7 cellular contexts compared by ENCODE assay signal in genomic region chr17:81976332-81977210, GRCh38. TPM values are rescaled to one million over a fixed set of nuclear protein-coding genes. Genes with fewer than 3 reads are reported as not detected.
DNase-seq lines count a peak whose midpoint lies in the region; ATAC-seq and TF ChIP-seq lines count a peak whose summit lies in the region.

No MANE protein-coding gene starts in this region.

- H3K27ac Mint-ChIP-seq in T-cell (peak overlapping the region; percentile 95 to 96), mesothelial cell of epicardium (peak overlapping the region; percentile 90)

- CTCF ChIA-PET in T-cell (lab: Charles Lee): no interaction called here

- H3K4me3 ChIP-seq in HUES64 (ENCODE audit: low read length) (peak overlapping the region; percentile 73), subcutaneous abdominal adipose tissue (ENCODE audit: low read depth in 1 of 5, low read length in 5 of 5) (peak overlapping the region; percentile 71 to 81 (median 75))

- no peak for TF ChIP-seq CTCF in mesothelial cell of epicardium (IDR thresholded peaks at IDR 0.05; ENCODE audit: unreplicated experiment)

- peaks cover 6% of the 10 kb centered on the region for H3K36me3 Mint-ChIP-seq in T-cell
- H3K36me3 Mint-ChIP-seq in mesothelial cell of epicardium: peaks cover 5% of the 10 kb centered on the region

- H3K27ac ChIP-seq in HUES64 (ENCODE audit: low read depth, low read length) (peak overlapping the region; percentile 60; the same call in 1 of the 2 replicates), subcutaneous abdominal adipose tissue (ENCODE audit: low read depth, low read length) (peak overlapping the region; percentile 50)

- H3K27me3 Mint-ChIP-seq in T-cell: no peaks in the 10 kb centered on the region
- no peaks in the 10 kb centered on the region for H3K27me3 Mint-ChIP-seq in mesothelial cell of epicardium (ENCODE audit: low read depth)

- H3K9ac ChIP-seq in HUES64 (ENCODE audit: low read depth, low read length) (peak overlapping the region; percentile 88), subcutaneous abdominal adipose tissue (ENCODE audit: low read length in 5 of 5) (peak overlapping the region in 4 of 5 donors; percentile 70 to 82 (median 76))

- DNase-seq in T-cell: peak in 2 of 34 experiments; percentile 6 to 23
- peak; percentile 25 for DNase-seq in dermis blood vessel endothelial cell
- DNase-seq in mesothelial cell of epicardium (ENCODE audit: low spot score in 2 of 2, unreplicated experiment in 2 of 2): no peak

- peaks cover 29 to 41% (median 37%) of the 10 kb centered on the region in 3 donors for H3K4me1 Mint-ChIP-seq in T-cell
- peaks cover 12% of the 10 kb centered on the region for H3K4me1 Mint-ChIP-seq in mesothelial cell of epicardium

- POLR2A ChIA-PET in T-cell (lab: Charles Lee): interaction anchor here (0.5 to 0.6 kb wide), 2 partner anchors 109 to 161 kb away, joined by 3 read pairs; no protein-coding TSS in a partner anchor

- H3K27me3 ChIP-seq in HUES64 (ENCODE audit: insufficient read depth, low read length) (peaks cover 29% of the 10 kb centered on the region), subcutaneous abdominal adipose tissue (ENCODE audit: control insufficient read depth in 5 of 5, insufficient read depth in 4 of 5, low read length in 5 of 5) (peaks cover 0 to 3% (median 0%) of the 10 kb centered on the region in 5 donors)

- H3K4me1 ChIP-seq in HUES64 (ENCODE audit: insufficient read depth, low read length) (no peaks in the 10 kb centered on the region), subcutaneous abdominal adipose tissue (ENCODE audit: control insufficient read depth in 5 of 5, insufficient read depth in 5 of 5, low read length in 5 of 5) (peaks cover 0 to 21% (median 16%) of the 10 kb centered on the region in 5 donors)

- H3K9me3 ChIP-seq in HUES64 (ENCODE audit: insufficient read depth, low read depth, low read length) (peaks cover 3% of the 10 kb centered on the region; the same call in 1 of the 2 replicates), subcutaneous abdominal adipose tissue (ENCODE audit: control insufficient read depth in 5 of 5, low read length in 5 of 5) (peaks cover 0 to 3% (median 2%) of the 10 kb centered on the region in 5 donors)

- peak overlapping the region; percentile 85 to 96 (median 94) for H3K4me3 Mint-ChIP-seq in T-cell
- peak overlapping the region; percentile 89 for H3K4me3 Mint-ChIP-seq in mesothelial cell of epicardium

- H3K9me3 Mint-ChIP-seq in T-cell (no peaks in the 10 kb centered on the region), mesothelial cell of epicardium (peaks cover 4% of the 10 kb centered on the region)

- ATAC-seq in GM19351 (IDR thresholded peaks at IDR 0.05; ENCODE audit: unreplicated experiment): peak; percentile 13
- ATAC-seq in T-cell (replicated peaks in 1 of 4): peak; percentile 1 to 22 (median 12)
- ATAC-seq in GM19397 (IDR thresholded peaks at IDR 0.05; ENCODE audit: unreplicated experiment): no peak

- H3K36me3 ChIP-seq in HUES64 (ENCODE audit: insufficient read depth, low read length): peaks cover 12% of the 10 kb centered on the region
- peaks cover 0 to 12% (median 7%) of the 10 kb centered on the region in 5 donors for H3K36me3 ChIP-seq in subcutaneous abdominal adipose tissue (ENCODE audit: control insufficient read depth in 5 of 5, insufficient read depth in 5 of 5, low read length in 5 of 5)

- WGBS in HUES64: 30% methylated on average over 30 of the region's 30 CpGs

RNA-seq across cellular contexts. Expression of gene ASPSCR1, which starts 0.9 kb away (rescaled TPM):
- polyA plus RNA-seq in HUES64 (2013, experiment 1 of 2): 26.9 TPM
- polyA plus RNA-seq in HUES64 (2013, experiment 2 of 2): 23.2 TPM
- total RNA-seq in T-cell: 10 to 100 TPM; 34.6 to 49.7 (median 44.9) TPM
- total RNA-seq in dermis blood vessel endothelial cell: 18.3 and 20.1 TPM in 2 replicates
- total RNA-seq in mesothelial cell of epicardium: 50.5 to 53.0 TPM (median 51.4 TPM) in 3 replicates

RNA-seq across cellular contexts. Expression of gene NOTUM, which starts 15.6 kb away (rescaled TPM):
- polyA plus RNA-seq in HUES64 (2013, experiment 1 of 2): 1.00 TPM
- 0.95 TPM for polyA plus RNA-seq in HUES64 (2013, experiment 2 of 2)
- total RNA-seq in T-cell (under 1 TPM in 3 of 5 donors, not detected in 2; 0.13 to 0.33 (median 0.29) TPM), dermis blood vessel endothelial cell (0.09 TPM in 1 of 2 replicates, not detected in the other), mesothelial cell of epicardium (5.9 to 8.2 TPM (median 6.5 TPM) in 3 replicates)

RNA-seq across cellular contexts. Expression of gene MYADML2, which starts 29.5 kb away (rescaled TPM):
- 0.10 TPM for polyA plus RNA-seq in HUES64 (2013, experiment 1 of 2)
- not detected for polyA plus RNA-seq in HUES64 (2013, experiment 2 of 2)
- total RNA-seq in T-cell: not detected
- total RNA-seq in dermis blood vessel endothelial cell: not detected in 2 replicates
- not detected in 3 replicates for total RNA-seq in mesothelial cell of epicardium

RNA-seq across cellular contexts. Expression of gene PYCR1, which starts 39.5 kb away (rescaled TPM):
- polyA plus RNA-seq in HUES64 (2013, experiment 1 of 2): 87.7 TPM
- polyA plus RNA-seq in HUES64 (2013, experiment 2 of 2): 88.3 TPM
- 10 to 100 TPM in 2 of 5 donors, 1 to 10 TPM in 2, under 1 TPM in 1; 0.93 to 15.4 (median 8.2) TPM for total RNA-seq in T-cell
- 59.4 and 97.8 TPM in 2 replicates for total RNA-seq in dermis blood vessel endothelial cell
- 91.0 to 108 TPM (median 102 TPM) in 3 replicates for total RNA-seq in mesothelial cell of epicardium

RNA-seq across cellular contexts. Expression of gene CENPX, which starts 46.1 kb away (rescaled TPM):
- polyA plus RNA-seq in HUES64 (2013, experiment 1 of 2): 79.8 TPM
- 75.0 TPM for polyA plus RNA-seq in HUES64 (2013, experiment 2 of 2)
- total RNA-seq in T-cell: 10 to 100 TPM; 26.7 to 47.8 (median 43.7) TPM
- 27.0 and 33.0 TPM in 2 replicates for total RNA-seq in dermis blood vessel endothelial cell
- total RNA-seq in mesothelial cell of epicardium: 40.0 to 45.5 TPM (median 40.6 TPM) in 3 replicates
